Comparison of ENCODE assay signal across 33 cellular contexts in the genomic region with DNA sequence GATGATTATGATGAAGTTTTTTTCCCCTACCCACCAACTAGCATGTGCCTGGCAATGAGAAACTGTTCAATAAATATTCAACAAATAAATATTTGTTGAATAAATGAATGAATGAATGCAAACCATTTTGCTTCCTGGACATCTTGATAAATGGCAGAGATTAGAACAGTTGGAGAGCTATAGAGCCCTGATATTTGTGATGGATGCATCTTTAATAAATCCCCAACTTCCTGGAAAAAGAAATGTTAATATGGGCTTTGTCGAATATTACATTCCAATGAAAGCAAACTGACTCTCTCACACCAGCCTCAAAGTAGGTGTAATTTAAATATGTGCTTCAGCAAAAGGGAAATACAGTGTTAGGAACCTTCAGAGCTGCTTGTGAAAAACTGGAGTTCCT.
DNase-seq lines count a peak whose midpoint lies in the region; ATAC-seq, FAIRE-seq and TF ChIP-seq lines count a peak whose summit lies in the region.
"Had no signal": no experiment of that assay in that cellular context is flagged by ENCODE, and none has a peak within 500 bp of the region (broad histone marks: within the 10 kb centered on the region; RNA-seq: fewer than 3 reads in every experiment).

No MANE protein-coding gene starts in this region.

- peak; percentile 73 for FAIRE-seq in astrocyte (lab: Jason Lieb, UNC)
- FAIRE-seq: A204.1, A549, D721Med had no signal

- TF ChIP-seq POLR2A in body of pancreas (IDR thresholded peaks at IDR 0.05) (no peak), adrenal gland (IDR thresholded peaks at IDR 0.05) (no peak)

- peaks cover 7% of the 10 kb centered on the region for H3K9me3 Mint-ChIP-seq in astrocyte (ENCODE audit: unreplicated experiment)
- H3K9me3 Mint-ChIP-seq: CD4-positive, alpha-beta memory T cell; CD4-positive, alpha-beta T cell; CD8-positive, alpha-beta T cell had no signal

- TF ChIP-seq CTCF in astrocyte (IDR thresholded peaks at IDR 0.05; ENCODE audit: insufficient read depth, low read depth, low read length) (no peak), body of pancreas (IDR thresholded peaks at IDR 0.05) (no peak), adrenal gland (IDR thresholded peaks at IDR 0.05) (no peak)

- no peaks in the 10 kb centered on the region for H3K4me1 Mint-ChIP-seq in astrocyte (ENCODE audit: low read depth, unreplicated experiment)
- H3K4me1 Mint-ChIP-seq: B cell; CD14-positive monocyte; CD4-positive, alpha-beta memory T cell; CD8-positive, alpha-beta memory T cell had no signal

- no peaks in the 10 kb centered on the region for H3K36me3 ChIP-seq in astrocyte (ENCODE audit: insufficient read depth, low read length)
- no peaks in the 10 kb centered on the region for H3K36me3 ChIP-seq in body of pancreas (replicated peaks in 1 of 2; ENCODE audit: insufficient read depth in 1 of 2, low read depth in 2 of 2)
- H3K36me3 ChIP-seq in adrenal gland (replicated peaks in 1 of 2), result no peaks in the 10 kb centered on the region
- H3K36me3 ChIP-seq: BE2C; BLaER1; BLaER1 treated with 17β-estradiol and CSF1 and Interleukin-3, amounts not matched to agents 10 nM and 100 nM had no signal

- H3K27me3 ChIP-seq in astrocyte (ENCODE audit: insufficient read depth, low read length) (no peaks in the 10 kb centered on the region), body of pancreas (no peaks in the 10 kb centered on the region), adrenal gland (peaks cover 20% of the 10 kb centered on the region)
- H3K27me3 ChIP-seq: BE2C; BLaER1; BLaER1 treated with 17β-estradiol and CSF1 and Interleukin-3, amounts not matched to agents 10 nM and 100 nM had no signal

- no peak overlapping the region for H3K4me2 ChIP-seq in astrocyte (ENCODE audit: low read length)
- H3K4me2 ChIP-seq: A549; BLaER1; BLaER1 treated with 17β-estradiol and CSF1 and Interleukin-3, amounts not matched to agents 10 nM and 100 nM had no signal

- H3K27ac ChIP-seq in astrocyte (ENCODE audit: low read depth, low read length) (no peak overlapping the region), body of pancreas (peak overlapping the region in 2 of 4 donors; percentile 25 to 59), adrenal gland (no peak overlapping the region)
- H3K27ac ChIP-seq: 22Rv1; A549; BLaER1; BLaER1 treated with 17β-estradiol and CSF1 and Interleukin-3, amounts not matched to agents 10 nM and 100 nM; C4-2B had no signal

- H3K79me2 ChIP-seq in astrocyte (ENCODE audit: insufficient read depth, low read length), result no peaks in the 10 kb centered on the region

- H2AFZ ChIP-seq in astrocyte (ENCODE audit: low read depth, low read length), result no peak overlapping the region

- peak; percentile 64 for ATAC-seq in body of pancreas
- ATAC-seq: A549; CD8-positive, alpha-beta T cell had no signal

- H3K4me3 Mint-ChIP-seq in astrocyte (ENCODE audit: unreplicated experiment), result no peak overlapping the region
- H3K4me3 Mint-ChIP-seq: B cell; CD14-positive monocyte; CD4-positive, alpha-beta memory T cell; CD4-positive, alpha-beta T cell; CD4-positive, CD25-positive, alpha-beta regulatory T cell; CD8-positive, alpha-beta memory T cell; CD8-positive, alpha-beta T cell had no signal

- no peaks in the 10 kb centered on the region for H4K20me1 ChIP-seq in astrocyte (ENCODE audit: insufficient read depth, low read length)
- H4K20me1 ChIP-seq: BLaER1; BLaER1 treated with 17β-estradiol and CSF1 and Interleukin-3, amounts not matched to agents 10 nM and 100 nM had no signal

- no peaks in the 10 kb centered on the region for H3K36me3 Mint-ChIP-seq in astrocyte (ENCODE audit: low read depth, unreplicated experiment)
- H3K36me3 Mint-ChIP-seq: CD14-positive monocyte; CD4-positive, alpha-beta memory T cell; CD8-positive, alpha-beta memory T cell; CD8-positive, alpha-beta T cell had no signal

- no peak overlapping the region for H3K27ac Mint-ChIP-seq in astrocyte (ENCODE audit: unreplicated experiment)
- H3K27ac Mint-ChIP-seq: B cell; CD14-positive monocyte; CD4-positive, alpha-beta memory T cell; CD4-positive, alpha-beta T cell; CD4-positive, CD25-positive, alpha-beta regulatory T cell; CD8-positive, alpha-beta memory T cell; CD8-positive, alpha-beta T cell had no signal

- DNase-seq in astrocyte (ENCODE audit: low read depth) (no peak), body of pancreas (no peak), adrenal gland (no peak), superior temporal gyrus (ENCODE audit: extremely low spot score) (no peak)
- DNase-seq: 8988T; ACHN; AML-193; BE2C; C1 segment of cervical spinal cord; Caco-2; Calu3; CD4-positive, alpha-beta memory T cell; CD4-positive, alpha-beta T cell; CD4-positive, CD25-positive, alpha-beta regulatory T cell; CD8-positive, alpha-beta memory T cell; CD8-positive, alpha-beta T cell; COR-L47; DMS 273 treated with DMSO at 0.1 percent for 48 hours; DMS153; DMS53; DMS79; DMS79 treated with DMSO at 0.1 percent for 48 hours; DND-41; EL had no signal

- intact Hi-C loops in body of pancreas (cut with DNase I) (no loop called here), adrenal gland (cut with DNase I) (no loop called here)

- no peak overlapping the region for H3K4me3 ChIP-seq in astrocyte (ENCODE audit: insufficient read depth, low read depth, low read length)
- H3K4me3 ChIP-seq in body of pancreas, result no peak overlapping the region
- no peak overlapping the region for H3K4me3 ChIP-seq in adrenal gland
- H3K4me3 ChIP-seq: A549; BLaER1; BLaER1 treated with 17β-estradiol and CSF1 and Interleukin-3, amounts not matched to agents 10 nM and 100 nM had no signal

- no peaks in the 10 kb centered on the region for H3K9me3 ChIP-seq in astrocyte (ENCODE audit: insufficient read depth, low read depth, low read length)
- no peaks in the 10 kb centered on the region for H3K9me3 ChIP-seq in body of pancreas
- H3K9me3 ChIP-seq in adrenal gland (replicated peaks in 1 of 3), result no peaks in the 10 kb centered on the region
- H3K9me3 ChIP-seq: A549, BE2C, BLaER1, Caco-2 had no signal

- H3K9ac ChIP-seq in astrocyte (ENCODE audit: low read length), result no peak overlapping the region
- H3K9ac ChIP-seq: BLaER1; BLaER1 treated with 17β-estradiol and CSF1 and Interleukin-3, amounts not matched to agents 10 nM and 100 nM had no signal

- peaks cover 40% of the 10 kb centered on the region for H3K27me3 Mint-ChIP-seq in astrocyte (ENCODE audit: low read depth, unreplicated experiment)
- H3K27me3 Mint-ChIP-seq: CD4-positive, alpha-beta T cell; CD4-positive, CD25-positive, alpha-beta regulatory T cell had no signal

- 50 to 53% methylated on average over 1 of the region's 1 CpG for WGBS in body of pancreas, 2 donors
- WGBS in adrenal gland, 4 donors, result 82 to 92% (median 84%) methylated on average over 1 of the region's 1 CpG

- H3K4me1 ChIP-seq in astrocyte (ENCODE audit: insufficient read depth, low read length) (no peaks in the 10 kb centered on the region), body of pancreas (no peaks in the 10 kb centered on the region), adrenal gland (replicated peaks in 1 of 2) (no peaks in the 10 kb centered on the region)
- H3K4me1 ChIP-seq: A549; BE2C; BLaER1; BLaER1 treated with 17β-estradiol and CSF1 and Interleukin-3, amounts not matched to agents 10 nM and 100 nM; Caco-2 had no signal
